19 cellular contexts compared by ENCODE assay signal in the genomic region with DNA sequence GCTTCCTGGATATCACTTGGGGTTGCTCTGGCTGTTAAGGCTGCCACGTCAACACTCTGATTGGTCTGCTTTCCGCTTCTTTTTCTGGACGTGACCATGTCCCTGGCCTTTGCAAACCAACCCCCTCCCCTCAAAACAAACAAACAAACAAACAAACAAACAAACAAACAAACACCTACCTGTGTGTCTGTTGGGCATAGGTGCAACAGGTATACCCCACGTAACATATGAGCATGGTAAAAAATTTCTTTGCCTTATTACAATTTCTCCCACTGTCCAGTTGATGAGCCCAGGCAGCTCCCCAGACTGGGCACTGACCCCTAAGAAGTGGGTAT.
DNase-seq lines count a peak whose midpoint lies in the region; ATAC-seq and TF ChIP-seq lines count a peak whose summit lies in the region.
"Had no signal": no experiment of that assay in that cellular context is flagged by ENCODE, and none has a peak within 500 bp of the region (broad histone marks: within the 10 kb centered on the region; RNA-seq: fewer than 3 reads in every experiment).

No MANE protein-coding gene starts in this region.

- no peak overlapping the region for H3K27ac Mint-ChIP-seq in natural killer cell
- no peak overlapping the region for H3K27ac Mint-ChIP-seq in natural killer cell treated with Interleukin-12 subunit alpha and Interleukin-12 subunit beta and Interleukin-15 and Interleukin-18, amount 100 ng/mL, for 72 hours
- peak overlapping the region; percentile 48 for H3K27ac Mint-ChIP-seq in endothelial cell (ENCODE audit: unreplicated experiment)
- H3K27ac Mint-ChIP-seq: activated CD4-positive, alpha-beta T cell treated with anti-CD3 and anti-CD28 coated beads, Interleukin-2, amount 10 ng/mL, durations not matched to agents 7 days and 5 days; activated naive CD4-positive, alpha-beta T cell treated with anti-CD3 and anti-CD28 coated beads, Interleukin-2, amount 10 ng/mL, durations not matched to agents 7 days and 5 days; memory B cell had no signal

- H3K4me1 Mint-ChIP-seq in natural killer cell (peaks cover 0 to 9% of the 10 kb centered on the region in 2 donors), endothelial cell (ENCODE audit: unreplicated experiment) (peaks cover 5% of the 10 kb centered on the region)
- H3K4me1 Mint-ChIP-seq in natural killer cell treated with Interleukin-12 subunit alpha and Interleukin-12 subunit beta and Interleukin-15 and Interleukin-18, amount 100 ng/mL, for 72 hours (ENCODE audit: low read depth in 2 of 2) = peaks cover 6 to 9% of the 10 kb centered on the region in 2 donors
- H3K4me1 Mint-ChIP-seq: activated CD4-positive, alpha-beta T cell treated with anti-CD3 and anti-CD28 coated beads, Interleukin-2, amount 10 ng/mL, durations not matched to agents 7 days and 5 days; activated naive CD4-positive, alpha-beta T cell treated with anti-CD3 and anti-CD28 coated beads, Interleukin-2, amount 10 ng/mL, durations not matched to agents 7 days and 5 days; naive B cell had no signal

- no peak overlapping the region for H3K4me3 ChIP-seq in WERI-Rb-1 (ENCODE audit: low read depth, low read length)
- H3K4me3 ChIP-seq: right atrium auricular region had no signal

- ATAC-seq in natural killer cell (no peak), GM21367 (IDR thresholded peaks at IDR 0.05; ENCODE audit: unreplicated experiment) (no peak), GM18502 (IDR thresholded peaks at IDR 0.05; ENCODE audit: poor library complexity, unreplicated experiment) (no peak), HG03135 (IDR thresholded peaks at IDR 0.05; ENCODE audit: unreplicated experiment) (no peak)
- ATAC-seq in natural killer cell treated with Interleukin-12 subunit alpha and Interleukin-12 subunit beta and Interleukin-15 and Interleukin-18, amount 100 ng/mL, for 72 hours = no peak

- intact Hi-C loops in natural killer cell (cut with micrococcal nuclease) = no loop called here

- H3K27ac ChIP-seq in WERI-Rb-1 = peak overlapping the region; percentile 66
- H3K27ac ChIP-seq: right atrium auricular region had no signal

- peaks cover 91% of the 10 kb centered on the region for H3K36me3 ChIP-seq in WERI-Rb-1
- H3K36me3 ChIP-seq: right atrium auricular region had no signal

- peaks cover 9 to 11% of the 10 kb centered on the region in 2 donors for H3K27me3 Mint-ChIP-seq in natural killer cell (ENCODE audit: low read depth in 2 of 2)
- peaks cover 7 to 14% of the 10 kb centered on the region in 2 donors for H3K27me3 Mint-ChIP-seq in natural killer cell treated with Interleukin-12 subunit alpha and Interleukin-12 subunit beta and Interleukin-15 and Interleukin-18, amount 100 ng/mL, for 72 hours
- H3K27me3 Mint-ChIP-seq in endothelial cell (ENCODE audit: unreplicated experiment) = peaks cover 6% of the 10 kb centered on the region
- H3K27me3 Mint-ChIP-seq: activated CD4-positive, alpha-beta T cell treated with anti-CD3 and anti-CD28 coated beads, Interleukin-2, amount 10 ng/mL, durations not matched to agents 7 days and 5 days; activated naive CD4-positive, alpha-beta T cell treated with anti-CD3 and anti-CD28 coated beads, Interleukin-2, amount 10 ng/mL, durations not matched to agents 7 days and 5 days; memory B cell; naive B cell had no signal

- no peaks in the 10 kb centered on the region for H3K36me3 Mint-ChIP-seq in natural killer cell
- H3K36me3 Mint-ChIP-seq in natural killer cell treated with Interleukin-12 subunit alpha and Interleukin-12 subunit beta and Interleukin-15 and Interleukin-18, amount 100 ng/mL, for 72 hours = no peaks in the 10 kb centered on the region
- H3K36me3 Mint-ChIP-seq in endothelial cell (ENCODE audit: low read depth, unreplicated experiment) = peaks cover 19% of the 10 kb centered on the region

- no peak for TF ChIP-seq CTCF in natural killer cell (IDR thresholded peaks at IDR 0.05)
- no peak for TF ChIP-seq CTCF in WERI-Rb-1 (IDR thresholded peaks at IDR 0.05; ENCODE audit: low read depth, low read length)
- no peak for TF ChIP-seq CTCF in endothelial cell (IDR thresholded peaks at IDR 0.05; ENCODE audit: unreplicated experiment)

- H3K4me3 Mint-ChIP-seq in natural killer cell (no peak overlapping the region), endothelial cell (ENCODE audit: unreplicated experiment) (peak overlapping the region; percentile 47)
- H3K4me3 Mint-ChIP-seq in natural killer cell treated with Interleukin-12 subunit alpha and Interleukin-12 subunit beta and Interleukin-15 and Interleukin-18, amount 100 ng/mL, for 72 hours = no peak overlapping the region
- H3K4me3 Mint-ChIP-seq: activated CD4-positive, alpha-beta T cell treated with anti-CD3 and anti-CD28 coated beads, Interleukin-2, amount 10 ng/mL, durations not matched to agents 7 days and 5 days; activated naive CD4-positive, alpha-beta T cell treated with anti-CD3 and anti-CD28 coated beads, Interleukin-2, amount 10 ng/mL, durations not matched to agents 7 days and 5 days; memory B cell had no signal

- no peaks in the 10 kb centered on the region for H3K27me3 ChIP-seq in WERI-Rb-1 (ENCODE audit: insufficient read depth, low read depth, severe bottlenecking)
- H3K27me3 ChIP-seq: right atrium auricular region had no signal

- H3K9me3 Mint-ChIP-seq in natural killer cell (no peaks in the 10 kb centered on the region), endothelial cell (ENCODE audit: unreplicated experiment) (no peaks in the 10 kb centered on the region)
- H3K9me3 Mint-ChIP-seq in natural killer cell treated with Interleukin-12 subunit alpha and Interleukin-12 subunit beta and Interleukin-15 and Interleukin-18, amount 100 ng/mL, for 72 hours = no peaks in the 10 kb centered on the region
- H3K9me3 Mint-ChIP-seq: activated CD4-positive, alpha-beta T cell treated with anti-CD3 and anti-CD28 coated beads, Interleukin-2, amount 10 ng/mL, durations not matched to agents 7 days and 5 days; activated naive CD4-positive, alpha-beta T cell treated with anti-CD3 and anti-CD28 coated beads, Interleukin-2, amount 10 ng/mL, durations not matched to agents 7 days and 5 days; memory B cell; naive B cell had no signal

- H3K9me3 ChIP-seq in WERI-Rb-1 (ENCODE audit: severe bottlenecking) = no peaks in the 10 kb centered on the region
- H3K9me3 ChIP-seq: right atrium auricular region had no signal

- DNase-seq in natural killer cell (peak; percentile 2), WERI-Rb-1 (no peak), endothelial cell (ENCODE audit: low spot score) (no peak), NCI-H1417 treated with DMSO at 0.1 percent for 48 hours (lab: John Stamatoyannopoulos, UW) (no peak)
- DNase-seq in natural killer cell treated with Interleukin-12 subunit alpha and Interleukin-12 subunit beta and Interleukin-15 and Interleukin-18, amount 100 ng/mL, for 72 hours (ENCODE audit: low spot score) = no peak
- DNase-seq: amniotic stem cell; DMS79 treated with DMSO at 0.1 percent for 48 hours; KG1; naive B cell; NCI-H526 treated with DMSO at 0.1 percent for 48 hours; stimulated activated CD4-positive, alpha-beta T cell treated with anti-CD3 and anti-CD28 coated beads, Interleukin-4, amount 100 ng/mL, for 24 hours; stimulated activated naive CD4-positive, alpha-beta T cell had no signal
